1 cellular context compared by ENCODE assay signal in genomic region chr12:29639893-29640495, GRCh38.
TF ChIP-seq lines count a peak whose summit lies in the region.

No MANE protein-coding gene starts in this region.

TF ChIP-seq in H1, 55 proteins besides CTCF, POLR2A, EP300 and RAD21:
- TF ChIP-seq JUND (IDR thresholded peaks at IDR 0.05; ENCODE audit: low read length) (no peak), POLR2AphosphoS5 (IDR thresholded peaks at IDR 0.05; ENCODE audit: low read depth, low read length) (no peak), HDAC2 (IDR thresholded peaks at IDR 0.05; ENCODE audit: borderline replicate concordance in 1 of 2, low read depth in 2 of 2, low read length in 2 of 2) (no peak), NANOG (IDR thresholded peaks at IDR 0.05; ENCODE audit: insufficient read depth, low read depth, low read length, poor library complexity, severe bottlenecking) (no peak), ATF2 (IDR thresholded peaks at IDR 0.05; ENCODE audit: low read length) (no peak), TAF7 (optimal IDR thresholded peaks at IDR 0.05; ENCODE audit: borderline replicate concordance, low read depth, low read length) (no peak), FOSL1 (IDR thresholded peaks at IDR 0.05; ENCODE audit: insufficient read depth, low read depth, low read length) (no peak), EGR1 (IDR thresholded peaks at IDR 0.05; ENCODE audit: borderline replicate concordance, low read depth, low read length) (no peak), SAP30 (IDR thresholded peaks at IDR 0.05; ENCODE audit: insufficient read depth, insufficient replicate concordance, low read length) (no peak), MAFK (IDR thresholded peaks at IDR 0.05; ENCODE audit: low read depth, low read length) (no peak)
TF ChIP-seq in H1: peak in this region for 0.
